1 cellular context compared by ENCODE assay signal in genomic region chr14:23895480-23895879, GRCh38.
TF ChIP-seq lines count a peak whose summit lies in the region.

No MANE protein-coding gene starts in this region.

TF ChIP-seq in H1, 55 proteins besides CTCF, POLR2A, EP300 and RAD21:
- TF ChIP-seq TCF12 (IDR thresholded peaks at IDR 0.05; ENCODE audit: low read depth, low read length) (no peak), POU5F1 (IDR thresholded peaks at IDR 0.05; ENCODE audit: low read depth, low read length) (no peak), RFX5 (IDR thresholded peaks at IDR 0.05; ENCODE audit: borderline replicate concordance, low read depth, low read length) (no peak), SIN3A (conservative IDR thresholded peaks at IDR 0.05 in 1 of 2, IDR thresholded peaks at IDR 0.05 in 1 of 2; ENCODE audit: low read depth in 1 of 2, low read length in 2 of 2) (no peak), FOSL1 (IDR thresholded peaks at IDR 0.05; ENCODE audit: insufficient read depth, low read depth, low read length) (no peak), YY1 (IDR thresholded peaks at IDR 0.05; ENCODE audit: low read depth, low read length) (no peak)
TF ChIP-seq in H1: peak in this region for 0.
